In genomic region chr19:41367848-41368301, GRCh38 we compare ENCODE assay signal across 11 cellular contexts. TPM values are rescaled to one million over a fixed set of nuclear protein-coding genes. Genes with fewer than 3 reads are reported as not detected.
DNase-seq lines count a peak whose midpoint lies in the region; ATAC-seq and TF ChIP-seq lines count a peak whose summit lies in the region.
"Had no signal": no experiment of that assay in that cellular context is flagged by ENCODE, and none has a peak within 500 bp of the region (broad histone marks: within the 10 kb centered on the region; RNA-seq: fewer than 3 reads in every experiment).

No MANE protein-coding gene starts in this region.

- intact Hi-C loops in CD14-positive monocyte (cut with micrococcal nuclease): no loop called here

- H3K4me3 ChIP-seq in mesodermal cell (ENCODE audit: extremely low read depth, insufficient read depth, low read length, poor library complexity, severe bottlenecking): no peak overlapping the region

- H3K4me3 Mint-ChIP-seq in CD14-positive monocyte: peak overlapping the region in 1 of 2 donors; percentile 55
- H3K4me3 Mint-ChIP-seq: memory B cell had no signal

- no peak for TF ChIP-seq CTCF in CD14-positive monocyte (IDR thresholded peaks at IDR 0.05)

- no peak for ATAC-seq in GM18870 (IDR thresholded peaks at IDR 0.05; ENCODE audit: unreplicated experiment)

- H3K36me3 Mint-ChIP-seq in CD14-positive monocyte: peaks cover 2 to 12% of the 10 kb centered on the region in 2 donors

- H3K4me1 ChIP-seq in mesodermal cell (ENCODE audit: control insufficient read depth, insufficient read depth, low read length, poor library complexity, severe bottlenecking): peaks cover 7% of the 10 kb centered on the region

- peak overlapping the region; percentile 86 for H3K27ac ChIP-seq in mesodermal cell (ENCODE audit: low read depth, low read length, severe bottlenecking)

- H3K27ac Mint-ChIP-seq in CD14-positive monocyte: peak overlapping the region; percentile 85 to 96 (median 93)
- H3K27ac Mint-ChIP-seq: memory B cell had no signal

- no peaks in the 10 kb centered on the region for H3K9me3 ChIP-seq in mesodermal cell (ENCODE audit: control insufficient read depth, low read length)

- H3K4me1 Mint-ChIP-seq in CD14-positive monocyte: peaks cover 52% of the 10 kb centered on the region

- peaks cover 0 to 2% (median 0%) of the 10 kb centered on the region in 7 donors for H3K9me3 Mint-ChIP-seq in CD14-positive monocyte
- H3K9me3 Mint-ChIP-seq: memory B cell had no signal

- no peak for DNase-seq in CD14-positive monocyte (ENCODE audit: low spot score)
- DNase-seq in HUDEP-2 (lab: John Stamatoyannopoulos, UW; ENCODE audit: unreplicated experiment in 76 of 76): peak in 61 of 76 experiments; percentile 11 to 87 (median 55)
- peak; percentile 90 for DNase-seq in astrocyte of the hippocampus (ENCODE audit: low read depth, low spot score)
- DNase-seq in NCI-H2171 (lab: John Stamatoyannopoulos, UW): no peak
- no peak for DNase-seq in stimulated activated CD4-positive, alpha-beta T cell treated with anti-CD3 and anti-CD28 coated beads, Interleukin-12 subunit alpha, Interleukin-12 subunit beta, amount 100 ng/mL, for 4 hours
- no peak for DNase-seq in pons (ENCODE audit: low spot score)
- DNase-seq: activated naive CD4-positive, alpha-beta T cell; NK-92 treated with Interleukin-12 subunit alpha and Interleukin-12 subunit beta, amount 100 ng/mL, for 24 hours had no signal

- 84 to 91% methylated on average over 5 to 6 of the region's 6 CpGs for WGBS in mesodermal cell (ENCODE audit: insufficient coverage in 2 of 2), 2 experiments

- H3K36me3 ChIP-seq in mesodermal cell (ENCODE audit: control insufficient read depth, insufficient read depth, low read length): peaks cover 3% of the 10 kb centered on the region

- peaks cover 0 to 2% (median 0%) of the 10 kb centered on the region in 3 donors for H3K27me3 Mint-ChIP-seq in CD14-positive monocyte (ENCODE audit: low read depth in 3 of 3)
- H3K27me3 Mint-ChIP-seq: memory B cell had no signal

RNA-seq across cellular contexts. Expression of gene B9D2, which starts 3.9 kb away (rescaled TPM):
- 10 to 100 TPM; 25.1 to 32.5 TPM for polyA plus RNA-seq in CD14-positive monocyte
- polyA plus RNA-seq in mesodermal cell (2013, experiment 1 of 2): 5.7 TPM
- 6.2 TPM for polyA plus RNA-seq in mesodermal cell (2013, experiment 2 of 2)

RNA-seq across cellular contexts. Expression of gene TMEM91, which starts 8.5 kb away (rescaled TPM):
- 10 to 100 TPM; 29.1 to 34.9 TPM for polyA plus RNA-seq in CD14-positive monocyte
- polyA plus RNA-seq in mesodermal cell (2013, experiment 1 of 2): 11.1 TPM
- polyA plus RNA-seq in mesodermal cell (2013, experiment 2 of 2): 7.8 TPM

RNA-seq across cellular contexts. Expression of gene TGFB1, which starts 14.2 kb away (rescaled TPM):
- polyA plus RNA-seq in CD14-positive monocyte: 10 to 100 TPM; 30.6 to 42.2 TPM
- 344 TPM for polyA plus RNA-seq in mesodermal cell (2013, experiment 1 of 2)
- polyA plus RNA-seq in mesodermal cell (2013, experiment 2 of 2): 264 TPM

RNA-seq across cellular contexts. Expression of gene EXOSC5, which starts 29.3 kb away (rescaled TPM):
- 10 to 100 TPM; 40.5 to 58.7 TPM for polyA plus RNA-seq in CD14-positive monocyte
- 20.8 TPM for polyA plus RNA-seq in mesodermal cell (2013, experiment 1 of 2)
- polyA plus RNA-seq in mesodermal cell (2013, experiment 2 of 2): 17.5 TPM

RNA-seq across cellular contexts. Expression of gene BCKDHA, which starts 29.7 kb away (rescaled TPM):
- polyA plus RNA-seq in CD14-positive monocyte: 10 to 100 TPM; 87.6 to 90.1 TPM
- 46.9 TPM for polyA plus RNA-seq in mesodermal cell (2013, experiment 1 of 2)
- polyA plus RNA-seq in mesodermal cell (2013, experiment 2 of 2): 39.0 TPM

Comparison
In these comparisons a context has a peak if more than half of its experiments do, and no peak if none do; other contexts are left out.
1. DNase-seq: peak in HUDEP-2 (61 of 76) and astrocyte of the hippocampus (single experiment); none in CD14-positive monocyte (single experiment), NCI-H2171 (single experiment), stimulated activated CD4-positive, alpha-beta T cell treated with anti-CD3 and anti-CD28 coated beads, Interleukin-12 subunit alpha, Interleukin-12 subunit beta, amount 100 ng/mL, for 4 hours (single experiment) and pons (single experiment).